In genomic region chr15:78872155-78872971, GRCh38 we compare ENCODE assay signal across 8 cellular contexts. TPM values are rescaled to one million over a fixed set of nuclear protein-coding genes. Genes with fewer than 3 reads are reported as not detected.
DNase-seq lines count a peak whose midpoint lies in the region; ATAC-seq and TF ChIP-seq lines count a peak whose summit lies in the region.

TSS of gene MORF4L1 (plus strand) at chr15:78872890. CDS start at chr15:78873018, 128 bp downstream.

- H3K4me3 ChIP-seq in prostate gland (peak within 1 kb of the TSS; percentile 89 to 100), upper lobe of right lung (peak within 1 kb of the TSS; percentile 74)

- H3K4me3 Mint-ChIP-seq in T-helper 2 cell treated with Interferon-gamma antibody and Interleukin-4, amounts not matched to agents 5 μg/mL and 100 μg/mL, for 36 hours, result peak within 1 kb of the TSS; percentile 100

- WGBS in prostate gland, result 8% methylated on average over 44 of the region's 52 CpGs

- no peaks in the 10 kb centered on the region for H3K9me3 Mint-ChIP-seq in T-helper 2 cell treated with Interferon-gamma antibody and Interleukin-4, amounts not matched to agents 5 μg/mL and 100 μg/mL, for 36 hours

- peak; percentile 69 for DNase-seq in NCI-H2029 (lab: John Stamatoyannopoulos, UW)
- peak; percentile 98 for DNase-seq in T-helper 2 cell treated with Interferon-gamma antibody and Interleukin-4, amounts not matched to agents 5 μg/mL and 100 μg/mL, for 36 hours (ENCODE audit: low spot score)
- DNase-seq in anterior cingulate cortex (lab: John Stamatoyannopoulos, UW), result peak; percentile 67 to 98 (median 96)
- peak; percentile 99 for DNase-seq in left ventricle myocardium superior
- DNase-seq in prostate gland (ENCODE audit: low spot score), result peak; percentile 97
- peak; percentile 99 for DNase-seq in upper lobe of right lung

- H3K36me3 ChIP-seq in prostate gland, result no peaks in the 10 kb centered on the region
- H3K36me3 ChIP-seq in upper lobe of right lung, result no peaks in the 10 kb centered on the region

- peak within 1 kb of the TSS; percentile 100 for H3K27ac Mint-ChIP-seq in T-helper 2 cell treated with Interferon-gamma antibody and Interleukin-4, amounts not matched to agents 5 μg/mL and 100 μg/mL, for 36 hours

- H3K27ac ChIP-seq in prostate gland (peak within 1 kb of the TSS; percentile 99 to 100), upper lobe of right lung (peak within 1 kb of the TSS; percentile 99)

- H3K27me3 ChIP-seq in prostate gland (replicated peaks; ENCODE audit: insufficient read depth), result no peaks in the 10 kb centered on the region
- H3K27me3 ChIP-seq in upper lobe of right lung, result no peaks in the 10 kb centered on the region

- intact Hi-C loops in left ventricle myocardium superior (cut with micrococcal nuclease) (no loop called here), prostate gland (cut with DNase I) (no loop called here), upper lobe of right lung (cut with DNase I) (no loop called here)

- no peak for TF ChIP-seq CTCF in prostate gland (IDR thresholded peaks at IDR 0.05)
- no peak for TF ChIP-seq CTCF in upper lobe of right lung (IDR thresholded peaks at IDR 0.05)

- no peak for TF ChIP-seq POLR2A in prostate gland (IDR thresholded peaks at IDR 0.05)

- H3K4me1 ChIP-seq in prostate gland (replicated peaks) (peaks cover 8% of the 10 kb centered on the region), upper lobe of right lung (peaks cover 23% of the 10 kb centered on the region)

- H3K9me3 ChIP-seq in prostate gland (no peaks in the 10 kb centered on the region), upper lobe of right lung (no peaks in the 10 kb centered on the region)

- peaks cover 27% of the 10 kb centered on the region for H3K4me1 Mint-ChIP-seq in T-helper 2 cell treated with Interferon-gamma antibody and Interleukin-4, amounts not matched to agents 5 μg/mL and 100 μg/mL, for 36 hours (ENCODE audit: low read depth)

- H3K27me3 Mint-ChIP-seq in T-helper 2 cell treated with Interferon-gamma antibody and Interleukin-4, amounts not matched to agents 5 μg/mL and 100 μg/mL, for 36 hours (ENCODE audit: low read depth), result no peaks in the 10 kb centered on the region

- ATAC-seq in GM18502 (IDR thresholded peaks at IDR 0.05; ENCODE audit: poor library complexity, unreplicated experiment), result peak; percentile 77
- ATAC-seq in HG02981 (IDR thresholded peaks at IDR 0.05; ENCODE audit: unreplicated experiment), result peak; percentile 78
- ATAC-seq in left ventricle myocardium superior, result peak; percentile 94
- peak; percentile 95 for ATAC-seq in upper lobe of right lung

- H3K36me3 Mint-ChIP-seq in T-helper 2 cell treated with Interferon-gamma antibody and Interleukin-4, amounts not matched to agents 5 μg/mL and 100 μg/mL, for 36 hours (ENCODE audit: low read depth), result peaks cover 15% of the 10 kb centered on the region

RNA-seq across cellular contexts. Expression of gene MORF4L1, which starts in this region (rescaled TPM):
- total RNA-seq in left ventricle myocardium superior, result 343 TPM
- total RNA-seq in prostate gland, result 100 to 1,000 TPM; 151 to 304 TPM
- 261 TPM for total RNA-seq in upper lobe of right lung

Comparison
In these comparisons a context has a peak if more than half of its experiments do, and no peak if none do; other contexts are left out.
1. Peak in every context shown above with its lines: DNase-seq, ATAC-seq, H3K4me3 ChIP-seq and H3K27ac ChIP-seq.